Comparison of ENCODE assay signal across 11 cellular contexts in the genomic region with DNA sequence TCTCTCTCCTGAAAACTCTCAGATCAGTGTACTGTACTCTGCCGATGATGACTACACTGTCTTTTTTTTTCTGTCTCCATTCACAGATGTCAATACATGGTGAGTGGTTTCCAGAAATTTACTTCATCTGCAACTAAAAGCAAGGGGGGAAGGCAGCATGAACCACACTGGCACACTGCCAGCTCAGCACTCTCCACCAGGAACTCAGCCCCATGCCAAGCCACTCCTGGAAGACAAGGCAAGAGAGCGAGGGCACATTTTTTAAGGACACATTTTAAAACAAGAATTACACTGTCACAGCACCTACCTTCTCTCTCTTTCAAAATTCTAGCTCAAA.
DNase-seq lines count a peak whose midpoint lies in the region; ATAC-seq and TF ChIP-seq lines count a peak whose summit lies in the region.
"Had no signal": no experiment of that assay in that cellular context is flagged by ENCODE, and none has a peak within 500 bp of the region (broad histone marks: within the 10 kb centered on the region; RNA-seq: fewer than 3 reads in every experiment).

No MANE protein-coding gene starts in this region.

- H3K4me2 ChIP-seq in IMR-90 (ENCODE audit: low read depth, low read length): no peak overlapping the region

- peak overlapping the region in 1 of 2 experiments; percentile 34; a peak in 3 of 4 replicates for H4K8ac ChIP-seq in IMR-90 (ENCODE audit: low read depth in 2 of 2, low read length in 2 of 2)

- H4K91ac ChIP-seq in IMR-90 (ENCODE audit: insufficient read depth, low read depth, low read length): peak overlapping the region; percentile 49; the same call in 1 of the 2 replicates

- no TSS peak for BruUV-seq in IMR-90 (replicated peaks; lab: Mats Ljungman, UMichigan)

- TF ChIP-seq POLR2A in IMR-90 (IDR thresholded peaks at IDR 0.05; ENCODE audit: low read depth, low read length): no peak
- TF ChIP-seq POLR2A in testis (IDR thresholded peaks at IDR 0.05): no peak

- peaks cover 6% of the 10 kb centered on the region; the same call in 1 of the 2 replicates for H3K9me1 ChIP-seq in IMR-90 (ENCODE audit: insufficient read depth, low read length)

- CTCF ChIA-PET in IMR-90 (lab: Yijun Ruan, JAX): interaction anchor here (0.6 kb wide), 1 partner anchor 58 kb away, joined by 3 read pairs; no protein-coding TSS in a partner anchor
- CTCF ChIA-PET in activated CD4-positive, alpha-beta T cell treated with anti-CD3 and anti-CD28 coated beads, Interleukin-2, amount 10 ng/mL, durations not matched to agents 7 days and 5 days (lab: Charles Lee): interaction anchor here (0.5 to 0.8 kb wide), 2 partner anchors 10 to 272 kb away, joined by 3 to 4 read pairs; no protein-coding TSS in a partner anchor

- no peaks in the 10 kb centered on the region for H3K9me3 Mint-ChIP-seq in activated CD4-positive, alpha-beta T cell treated with anti-CD3 and anti-CD28 coated beads, Interleukin-2, amount 10 ng/mL, durations not matched to agents 7 days and 5 days
- H3K9me3 Mint-ChIP-seq: activated CD4-positive, alpha-beta T cell treated with anti-CD3 and anti-CD28 coated beads, Interleukin-2, amount 10 ng/mL, durations not matched to agents 24 days and 14 days had no signal

- no peak for TF ChIP-seq RAD21 in IMR-90 (IDR thresholded peaks at IDR 0.05; ENCODE audit: low read length)

- H3K4me1 Mint-ChIP-seq in activated CD4-positive, alpha-beta T cell treated with anti-CD3 and anti-CD28 coated beads, Interleukin-2, amount 10 ng/mL, durations not matched to agents 7 days and 5 days: no peaks in the 10 kb centered on the region

- no peak overlapping the region for H4K5ac ChIP-seq in IMR-90 (ENCODE audit: low read depth, low read length)

- no peaks in the 10 kb centered on the region for H3K9me3 ChIP-seq in IMR-90 (ENCODE audit: control insufficient read depth, insufficient read depth, low read length)
- H3K9me3 ChIP-seq in stomach smooth muscle (ENCODE audit: control insufficient read depth in 2 of 2, low read length in 2 of 2): no peaks in the 10 kb centered on the region
- no peaks in the 10 kb centered on the region for H3K9me3 ChIP-seq in testis

- no peak overlapping the region for H3K56ac ChIP-seq in IMR-90 (ENCODE audit: extremely low read depth, insufficient read depth, low read length)

- DNase-seq in IMR-90 (peak; percentile 49), OCI-M1 (lab: John Stamatoyannopoulos, UW) (peak; percentile 24), foreskin fibroblast (peak; percentile 73 to 80), testis (no peak), KG1 (lab: John Stamatoyannopoulos, UW) (no peak)
- DNase-seq in activated CD4-positive, alpha-beta T cell treated with anti-CD3 and anti-CD28 coated beads, Interleukin-2, amount 10 ng/mL, durations not matched to agents 7 days and 5 days: no peak
- DNase-seq in activated T-cell treated with anti-CD3 and anti-CD28 coated beads, Interleukin-2, amount 50 U/mL, for 1 hour: no peak
- DNase-seq: activated CD4-positive, alpha-beta T cell treated with anti-CD3 and anti-CD28 coated beads, Interleukin-2, amount 10 ng/mL, durations not matched to agents 24 days and 14 days; KBM-7 had no signal

- no peak overlapping the region for H3K18ac ChIP-seq in IMR-90 (ENCODE audit: low read depth, low read length)

- H3K27ac Mint-ChIP-seq in activated CD4-positive, alpha-beta T cell treated with anti-CD3 and anti-CD28 coated beads, Interleukin-2, amount 10 ng/mL, durations not matched to agents 7 days and 5 days: no peak overlapping the region
- H3K27ac Mint-ChIP-seq: activated CD4-positive, alpha-beta T cell treated with anti-CD3 and anti-CD28 coated beads, Interleukin-2, amount 10 ng/mL, durations not matched to agents 24 days and 14 days had no signal

- H3K36me3 ChIP-seq in IMR-90 (ENCODE audit: control insufficient read depth, insufficient read depth, low read length) (no peaks in the 10 kb centered on the region), stomach smooth muscle (ENCODE audit: control insufficient read depth in 2 of 2, insufficient read depth in 2 of 2, low read length in 2 of 2) (no peaks in the 10 kb centered on the region), testis (ENCODE audit: low read depth, missing control alignments) (no peaks in the 10 kb centered on the region)

- ATAC-seq in IMR-90 (ENCODE audit: low read depth): peak; percentile 30

- H3K4me3 ChIP-seq in IMR-90 (ENCODE audit: insufficient read depth, low read depth, low read length) (no peak overlapping the region), foreskin fibroblast (ENCODE audit: low read depth in 1 of 2, low read length in 2 of 2) (no peak overlapping the region), stomach smooth muscle (ENCODE audit: low read length in 2 of 2) (peak overlapping the region; percentile 8 to 18), testis (no peak overlapping the region)
- H3K4me3 ChIP-seq: skin epidermis had no signal

- H2BK120ac ChIP-seq in IMR-90 (ENCODE audit: low read depth, low read length): no peak overlapping the region

- H3K36me3 Mint-ChIP-seq in activated CD4-positive, alpha-beta T cell treated with anti-CD3 and anti-CD28 coated beads, Interleukin-2, amount 10 ng/mL, durations not matched to agents 7 days and 5 days (ENCODE audit: low read depth): no peaks in the 10 kb centered on the region

- intact Hi-C loops in IMR-90 (cut with micrococcal nuclease): no loop called here
- intact Hi-C loops in testis (cut with DNase I; ENCODE audit: low total_unique reads): no loop called here

- peak overlapping the region; percentile 58 for H3K4ac ChIP-seq in IMR-90 (ENCODE audit: low read depth, low read length)

- WGBS in IMR-90 (ENCODE audit: extremely low coverage in 2 of 2, insufficient read length in 1 of 2), 2 experiments: no CpG with 5 or more reads among the region's 2 CpGs
- WGBS in testis, 2 donors: 51 to 63% methylated on average over 2 of the region's 2 CpGs

- dilution Hi-C loops in IMR-90 (cut with HindIII; ENCODE audit: low sequenced_read_pairs, unreplicated experiment): no loop called here

- H3K4me1 ChIP-seq in IMR-90 (ENCODE audit: control insufficient read depth, insufficient read depth, low read length) (peaks cover 17% of the 10 kb centered on the region), stomach smooth muscle (ENCODE audit: control insufficient read depth, insufficient read depth, low read length) (peaks cover 30% of the 10 kb centered on the region), testis (peaks cover 7% of the 10 kb centered on the region)

- H2BK15ac ChIP-seq in IMR-90 (ENCODE audit: low read depth, low read length): peak overlapping the region; percentile 31; the same call in 1 of the 3 replicates

- no peaks in the 10 kb centered on the region for H4K20me1 ChIP-seq in IMR-90 (ENCODE audit: insufficient read depth, low read length)

- H2AK5ac ChIP-seq in IMR-90 (ENCODE audit: low read depth, low read length): peak overlapping the region; percentile 9; the same call in 1 of the 2 replicates

- H2AK9ac ChIP-seq in IMR-90 (replicated peaks; ENCODE audit: low read depth, low read length, poor library complexity): no peak overlapping the region

- H3K27me3 Mint-ChIP-seq in activated CD4-positive, alpha-beta T cell treated with anti-CD3 and anti-CD28 coated beads, Interleukin-2, amount 10 ng/mL, durations not matched to agents 7 days and 5 days: peaks cover 2% of the 10 kb centered on the region

- H3K27me3 ChIP-seq in IMR-90 (ENCODE audit: control insufficient read depth, insufficient read depth, low read length) (no peaks in the 10 kb centered on the region), stomach smooth muscle (ENCODE audit: control insufficient read depth in 1 of 2, insufficient read depth in 2 of 2, low read length in 2 of 2) (no peaks in the 10 kb centered on the region), testis (no peaks in the 10 kb centered on the region)

- no peak overlapping the region for H2AFZ ChIP-seq in IMR-90 (replicated peaks; ENCODE audit: low read length, poor library complexity)

- H2BK20ac ChIP-seq in IMR-90 (ENCODE audit: low read depth, low read length): no peak overlapping the region

- H3K23ac ChIP-seq in IMR-90 (ENCODE audit: low read depth, low read length): no peak overlapping the region

- H2BK5ac ChIP-seq in IMR-90 (ENCODE audit: low read depth, low read length, poor library complexity, severe bottlenecking): peak overlapping the region; percentile 28

- no peak overlapping the region for H3K9ac ChIP-seq in IMR-90 (ENCODE audit: low read depth, low read length)
- H3K9ac ChIP-seq in stomach smooth muscle (ENCODE audit: low read length in 2 of 2): no peak overlapping the region

- H3K79me1 ChIP-seq in IMR-90 (ENCODE audit: low read depth in 1 of 2, low read length in 2 of 2): no peaks in the 10 kb centered on the region

- TF ChIP-seq CTCF in IMR-90 (conservative IDR thresholded peaks at IDR 0.05; ENCODE audit: low read depth, low read length) (no peak), foreskin fibroblast (IDR thresholded peaks at IDR 0.05; ENCODE audit: low read depth, low read length) (no peak), testis (IDR thresholded peaks at IDR 0.05) (no peak)

- in situ Hi-C loops in IMR-90 (cut with MboI; ENCODE audit: low sequenced_read_pairs): no loop called here

- 0 out of 2 replicates have a peak overlapping the region, but pooled peaks have one; percentile 31 for H3K14ac ChIP-seq in IMR-90 (replicated peaks; ENCODE audit: low read depth, low read length)

- POLR2A ChIA-PET in IMR-90 (lab: Charles Lee; ENCODE audit: unreplicated experiment): no interaction called here
- POLR2A ChIA-PET in activated CD4-positive, alpha-beta T cell treated with anti-CD3 and anti-CD28 coated beads, Interleukin-2, amount 10 ng/mL, durations not matched to agents 7 days and 5 days (lab: Charles Lee): no interaction called here

- H3K27ac ChIP-seq in IMR-90 (ENCODE audit: insufficient read depth, low read length) (no peak overlapping the region), stomach smooth muscle (ENCODE audit: low read length) (peak overlapping the region; percentile 58), testis (no peak overlapping the region)

- no peak overlapping the region for H3K4me3 Mint-ChIP-seq in activated CD4-positive, alpha-beta T cell treated with anti-CD3 and anti-CD28 coated beads, Interleukin-2, amount 10 ng/mL, durations not matched to agents 7 days and 5 days
- H3K4me3 Mint-ChIP-seq: activated CD4-positive, alpha-beta T cell treated with anti-CD3 and anti-CD28 coated beads, Interleukin-2, amount 10 ng/mL, durations not matched to agents 24 days and 14 days had no signal

TF ChIP-seq in IMR-90, 13 proteins besides CTCF, POLR2A, EP300 and RAD21 (continues in another document):
- no peak for TF ChIP-seq CEBPB (IDR thresholded peaks at IDR 0.05; ENCODE audit: low read depth, low read length)
- TF ChIP-seq, protein P1, sequence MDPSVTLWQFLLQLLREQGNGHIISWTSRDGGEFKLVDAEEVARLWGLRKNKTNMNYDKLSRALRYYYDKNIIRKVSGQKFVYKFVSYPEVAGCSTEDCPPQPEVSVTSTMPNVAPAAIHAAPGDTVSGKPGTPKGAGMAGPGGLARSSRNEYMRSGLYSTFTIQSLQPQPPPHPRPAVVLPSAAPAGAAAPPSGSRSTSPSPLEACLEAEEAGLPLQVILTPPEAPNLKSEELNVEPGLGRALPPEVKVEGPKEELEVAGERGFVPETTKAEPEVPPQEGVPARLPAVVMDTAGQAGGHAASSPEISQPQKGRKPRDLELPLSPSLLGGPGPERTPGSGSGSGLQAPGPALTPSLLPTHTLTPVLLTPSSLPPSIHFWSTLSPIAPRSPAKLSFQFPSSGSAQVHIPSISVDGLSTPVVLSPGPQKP (IDR thresholded peaks at IDR 0.05; ENCODE audit: borderline replicate concordance, low read depth, low read length): no peak

Comparison
In these comparisons a context has a peak if more than half of its experiments do, and no peak if none do; other contexts are left out.
1. DNase-seq: peak in IMR-90 (single experiment), OCI-M1 (single experiment) and foreskin fibroblast (2 of 2); none in activated CD4-positive, alpha-beta T cell treated with anti-CD3 and anti-CD28 coated beads, Interleukin-2, amount 10 ng/mL, durations not matched to agents 7 days and 5 days (single experiment), testis (single experiment), KG1 (single experiment) and activated T-cell treated with anti-CD3 and anti-CD28 coated beads, Interleukin-2, amount 50 U/mL, for 1 hour (single experiment).
2. H3K4me3 ChIP-seq: peak in stomach smooth muscle (2 of 2); none in IMR-90 (single experiment), foreskin fibroblast (0 of 2) and testis (0 of 2).